Comparison of ENCODE assay signal across 8 cellular contexts in genomic region chr18:9137168-9138066, GRCh38. TPM values are rescaled to one million over a fixed set of nuclear protein-coding genes. Genes with fewer than 3 reads are reported as not detected.
DNase-seq lines count a peak whose midpoint lies in the region; ATAC-seq, FAIRE-seq and TF ChIP-seq lines count a peak whose summit lies in the region.

No MANE protein-coding gene starts in this region.

- no peak for FAIRE-seq in A549 (lab: Jason Lieb, UNC)

- peaks cover 64% of the 10 kb centered on the region for H3K4me1 ChIP-seq in A549

- TF ChIP-seq POLR2A in A549 (IDR thresholded peaks at IDR 0.05; ENCODE audit: low read length) (peak; percentile 9; the same call in 1 of the 2 replicates), GM18526 (IDR thresholded peaks at IDR 0.05; ENCODE audit: extremely low read depth, insufficient read length) (peak; percentile 28)

- 3% methylated on average over 30 of the region's 95 CpGs for WGBS in A549 (ENCODE audit: missing lambda C conversion rate)

- peak overlapping the region; percentile 78 for H3K4me2 ChIP-seq in A549

- no peak for TF ChIP-seq RAD21 in A549 (conservative IDR thresholded peaks at IDR 0.05 in 1 of 2, IDR thresholded peaks at IDR 0.05 in 1 of 2)

- peak; percentile 5 to 74; a peak in 5 of 6 replicates for ATAC-seq in A549
- peak; percentile 10 for ATAC-seq in HG03060 (IDR thresholded peaks at IDR 0.05; ENCODE audit: low read depth, unreplicated experiment)

- peak overlapping the region; percentile 62 for H3K4me3 ChIP-seq in A549

- TF ChIP-seq CTCF in A549 (IDR thresholded peaks at IDR 0.05), result no peak

- H3K27ac ChIP-seq in A549, result peak overlapping the region; percentile 84 to 89

- no peak for TF ChIP-seq EP300 in A549 (IDR thresholded peaks at IDR 0.05)

- H3K9me3 ChIP-seq in A549, result no peaks in the 10 kb centered on the region

- peak; percentile 37 to 62 for DNase-seq in A549 (ENCODE audit: low read depth in 1 of 2, low spot score in 1 of 2)
- peak; percentile 84 for DNase-seq in NCI-H2196 (lab: John Stamatoyannopoulos, UW; ENCODE audit: unreplicated experiment)
- peak; percentile 52 for DNase-seq in activated CD4-positive, CD25-positive, alpha-beta regulatory T cell treated with anti-CD3 and anti-CD28 coated beads, Interleukin-2, amount 50 U/mL, for 16 hours (ENCODE audit: low read depth, low spot score)
- DNase-seq in cerebellar cortex (ENCODE audit: low spot score), result peak; percentile 58
- peak; percentile 80 for DNase-seq in kidney tubule cell (ENCODE audit: low spot score)
- DNase-seq in stimulated activated CD4-positive, alpha-beta T cell treated with anti-CD3 and anti-CD28 coated beads, Interleukin-1b, Interleukin-23, amount 100 ng/mL, for 48 hours, result peak; percentile 63

- POLR2A ChIA-PET in A549 (lab: Yijun Ruan, JAX), result interaction anchor here (0.5 to 1.6 kb wide), 5 partner anchors 10 to 120 kb away, joined by 3 to 9 read pairs (median 3); partner anchors contain the start of gene NDUFV2

- CTCF ChIA-PET in A549 (lab: Yijun Ruan, JAX), result interaction anchor here (0.9 to 8.1 kb wide), 4 partner anchors 9 to 65 kb away, joined by 3 to 48 read pairs (median 4); no protein-coding TSS in a partner anchor

TF ChIP-seq in A549, 52 proteins besides CTCF, POLR2A, EP300 and RAD21:
- no peak for TF ChIP-seq ZNF302 (CRISPR knock-in tag; IDR thresholded peaks at IDR 0.05)
- no peak for TF ChIP-seq EHF (CRISPR knock-in tag; IDR thresholded peaks at IDR 0.05)
- TF ChIP-seq, protein P1, sequence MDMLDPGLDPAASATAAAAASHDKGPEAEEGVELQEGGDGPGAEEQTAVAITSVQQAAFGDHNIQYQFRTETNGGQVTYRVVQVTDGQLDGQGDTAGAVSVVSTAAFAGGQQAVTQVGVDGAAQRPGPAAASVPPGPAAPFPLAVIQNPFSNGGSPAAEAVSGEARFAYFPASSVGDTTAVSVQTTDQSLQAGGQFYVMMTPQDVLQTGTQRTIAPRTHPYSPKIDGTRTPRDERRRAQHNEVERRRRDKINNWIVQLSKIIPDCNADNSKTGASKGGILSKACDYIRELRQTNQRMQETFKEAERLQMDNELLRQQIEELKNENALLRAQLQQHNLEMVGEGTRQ (IDR thresholded peaks at IDR 0.05), result no peak
- TF ChIP-seq HDAC2 (IDR thresholded peaks at IDR 0.05), result no peak
- no peak for TF ChIP-seq CBX8 (IDR thresholded peaks at IDR 0.05)
- TF ChIP-seq ZC3H11A (IDR thresholded peaks at IDR 0.05), result peak; percentile 7; the same call in 1 of the 2 replicates
- TF ChIP-seq RCOR1 (IDR thresholded peaks at IDR 0.05; ENCODE audit: low read depth, low read length), result no peak

RNA-seq across cellular contexts. Expression of gene ANKRD12, which starts 0.8 kb away (rescaled TPM):
- polyA plus RNA-seq in A549 (2011; rRNA removed) (7.3 and 8.0 TPM in 2 replicates), A549 (2017; fragmentation: RNase III; extraction: RNeasy Plus Mini Kit Qiagen cat#74134 plus additional on column Dnase treatment) (2.6 to 3.2 TPM (median 2.7 TPM) in 3 replicates)
- 0.50 and 0.70 TPM in 2 replicates for polyA plus RNA-seq in A549 (2012; cell fraction: cytosol; rRNA removed)
- polyA plus RNA-seq in A549 (2012; cell fraction: nucleus; rRNA removed), result 0.84 and 1.2 TPM in 2 replicates
- 12.4 and 17.5 TPM in 2 replicates for polyA minus RNA-seq in A549 (2011; rRNA and poly(A)+ RNA removed)

RNA-seq across cellular contexts. Expression of gene NDUFV2, which starts 34.9 kb away (rescaled TPM):
- 152 and 180 TPM in 2 replicates for polyA plus RNA-seq in A549 (2011; rRNA removed)
- 72.8 and 73.2 TPM in 2 replicates for polyA plus RNA-seq in A549 (2012; cell fraction: cytosol; rRNA removed)
- 23.8 and 34.1 TPM in 2 replicates for polyA plus RNA-seq in A549 (2012; cell fraction: nucleus; rRNA removed)
- polyA plus RNA-seq in A549 (2017; fragmentation: RNase III; extraction: RNeasy Plus Mini Kit Qiagen cat#74134 plus additional on column Dnase treatment), result 105 to 115 TPM (median 108 TPM) in 3 replicates
- polyA minus RNA-seq in A549 (2011; rRNA and poly(A)+ RNA removed), result 19.1 and 26.4 TPM in 2 replicates

Comparison
In these comparisons a context has a peak if more than half of its experiments do, and no peak if none do; other contexts are left out.
1. Peak in every context shown above with its lines: DNase-seq, ATAC-seq, H3K4me3 ChIP-seq and H3K27ac ChIP-seq.